ENCODE assay signal across 8 cellular contexts in the genomic region with DNA sequence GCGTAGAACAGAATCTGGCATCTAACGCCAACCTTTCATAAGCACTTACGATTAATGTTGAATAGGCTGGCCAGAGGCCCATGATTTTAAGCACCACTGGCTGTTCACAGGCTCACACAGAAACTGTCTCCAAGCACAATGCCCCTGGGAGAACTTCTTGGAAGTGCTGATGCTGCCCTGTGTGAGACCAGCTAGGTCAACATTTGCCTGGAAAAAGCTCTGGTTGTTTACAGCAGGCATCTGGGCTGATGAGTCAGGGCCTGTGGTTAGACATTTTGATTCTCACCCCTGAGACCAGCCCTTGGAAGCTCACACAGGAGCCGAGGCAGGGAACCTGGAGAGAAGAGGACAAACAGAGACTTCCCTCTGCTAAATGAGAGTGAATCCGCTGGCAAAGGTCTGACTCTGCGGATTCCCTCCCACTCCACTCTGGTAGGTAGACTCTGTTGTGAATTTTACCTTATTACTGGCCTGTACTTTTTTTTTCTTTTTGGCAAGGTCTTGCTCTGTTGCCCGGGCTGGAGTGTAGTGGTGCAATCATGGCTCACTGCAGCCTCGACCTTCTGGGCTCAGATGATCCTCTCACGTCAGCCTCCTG. TPM values are rescaled to one million over a fixed set of nuclear protein-coding genes. Genes with fewer than 3 reads are reported as not detected.
A peak's percentile ranks its signal among the peaks of the same experiment; 100 is the strongest.
DNase-seq lines count a peak whose midpoint lies in the region; TF ChIP-seq lines count a peak whose summit lies in the region.

No MANE protein-coding gene starts in this region.

- peak; percentile 90 for DNase-seq in SW480 (ENCODE audit: low spot score)
- DNase-seq in left ventricle myocardium inferior, result peak; percentile 64
- DNase-seq in stomach, result no peak
- DNase-seq in NAMALWA (ENCODE audit: low spot score), result no peak
- DNase-seq in stimulated activated CD4-positive, alpha-beta T cell treated with anti-CD3 and anti-CD28 coated beads, Interleukin-2, amount 100 ng/mL, for 48 hours, result no peak
- no peak for DNase-seq in NCI-H1048 (lab: John Stamatoyannopoulos, UW)
- no peak for DNase-seq in stimulated activated CD4-positive, alpha-beta T cell treated with anti-CD3 and anti-CD28 coated beads, Interleukin-4, amount 100 ng/mL, for 24 hours

- H3K27me3 ChIP-seq in left ventricle myocardium inferior (ENCODE audit: low read depth), result no peaks in the 10 kb centered on the region
- H3K27me3 ChIP-seq in stomach, result peaks cover 0 to 11% (median 0%) of the 10 kb centered on the region in 3 donors

- POLR2A ChIA-PET in HEK293 (lab: Yijun Ruan, JAX), result no interaction called here

- peak; percentile 31 for TF ChIP-seq EP300 in stomach (IDR thresholded peaks at IDR 0.05)

- no peak overlapping the region for H3K27ac ChIP-seq in HEK293 (ENCODE audit: extremely low read depth, low read depth, low read length)
- H3K27ac ChIP-seq in left ventricle myocardium inferior (replicated peaks), result peak overlapping the region; percentile 52
- H3K27ac ChIP-seq in stomach, result peak overlapping the region in 4 of 5 donors; percentile 27 to 75 (median 58)

- CTCF ChIA-PET in HEK293 (lab: Yijun Ruan, JAX), result interaction anchor here (0.8 to 1.2 kb wide), 2 partner anchors 503 to 828 kb away, joined by 3 to 5 read pairs; no protein-coding TSS in a partner anchor

- 45 to 68% (median 65%) methylated on average over 9 of the region's 9 CpGs for WGBS in stomach, 5 donors

- H3K9me3 ChIP-seq in HEK293 (ENCODE audit: control insufficient read depth, insufficient read depth, low read depth, low read length), result no peaks in the 10 kb centered on the region
- no peaks in the 10 kb centered on the region for H3K9me3 ChIP-seq in left ventricle myocardium inferior (replicated peaks)
- H3K9me3 ChIP-seq in stomach, result no peaks in the 10 kb centered on the region

- intact Hi-C loops in left ventricle myocardium inferior (cut with micrococcal nuclease) (no loop called here), stomach (cut with DNase I; ENCODE audit: low total_unique reads) (no loop called here)

- no peak for TF ChIP-seq CTCF in HEK293 (tag by site-specific recombination; IDR thresholded peaks at IDR 0.05)
- no peak for TF ChIP-seq CTCF in left ventricle myocardium inferior (IDR thresholded peaks at IDR 0.05; ENCODE audit: borderline replicate concordance)
- TF ChIP-seq CTCF in stomach (IDR thresholded peaks at IDR 0.05), result no peak

- H3K4me3 ChIP-seq in HEK293 (ENCODE audit: low read depth, low read length) (no peak overlapping the region), left ventricle myocardium inferior (no peak overlapping the region), stomach (no peak overlapping the region)

- H3K4me1 ChIP-seq in HEK293 (ENCODE audit: control insufficient read depth, insufficient read depth, low read length), result peaks cover 20% of the 10 kb centered on the region
- H3K4me1 ChIP-seq in left ventricle myocardium inferior, result peaks cover 16% of the 10 kb centered on the region
- peaks cover 0 to 43% (median 17%) of the 10 kb centered on the region in 4 donors for H3K4me1 ChIP-seq in stomach

- H3K36me3 ChIP-seq in HEK293 (ENCODE audit: control insufficient read depth in 2 of 2, insufficient read depth in 1 of 2, low read length in 2 of 2) (no peaks in the 10 kb centered on the region), left ventricle myocardium inferior (no peaks in the 10 kb centered on the region), stomach (no peaks in the 10 kb centered on the region)

- no peak for TF ChIP-seq POLR2A in stomach (IDR thresholded peaks at IDR 0.05)

TF ChIP-seq in HEK293, 187 proteins besides CTCF, POLR2A, EP300 and RAD21 (continues in another document):
- peak; percentile 68; the same call in 1 of the 2 replicates for TF ChIP-seq OSR2 (tag by site-specific recombination; IDR thresholded peaks at IDR 0.05)
- TF ChIP-seq ZIC2 (tag by site-specific recombination; IDR thresholded peaks at IDR 0.05), result peak; percentile 29; the same call in 1 of the 2 replicates
- TF ChIP-seq HIC1 (tag by site-specific recombination; IDR thresholded peaks at IDR 0.05), result no peak
- TF ChIP-seq, protein P1, sequence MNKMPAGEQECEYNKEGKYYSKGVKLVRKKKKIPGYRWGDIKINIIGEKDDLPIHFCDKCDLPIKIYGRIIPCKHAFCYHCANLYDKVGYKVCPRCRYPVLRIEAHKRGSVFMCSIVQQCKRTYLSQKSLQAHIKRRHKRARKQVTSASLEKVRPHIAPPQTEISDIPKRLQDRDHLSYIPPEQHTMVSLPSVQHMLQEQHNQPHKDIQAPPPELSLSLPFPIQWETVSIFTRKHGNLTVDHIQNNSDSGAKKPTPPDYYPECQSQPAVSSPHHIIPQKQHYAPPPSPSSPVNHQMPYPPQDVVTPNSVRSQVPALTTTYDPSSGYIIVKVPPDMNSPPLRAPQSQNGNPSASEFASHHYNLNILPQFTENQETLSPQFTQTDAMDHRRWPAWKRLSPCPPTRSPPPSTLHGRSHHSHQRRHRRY (tag by site-specific recombination; IDR thresholded peaks at IDR 0.05), result no peak
- no peak for TF ChIP-seq ZNF555 (tag by site-specific recombination; conservative IDR thresholded peaks at IDR 0.05)
- TF ChIP-seq PRDM1 (tag by site-specific recombination; IDR thresholded peaks at IDR 0.05), result no peak
- TF ChIP-seq ZNF433 (tag by site-specific recombination; IDR thresholded peaks at IDR 0.05; ENCODE audit: low read depth), result no peak
- TF ChIP-seq KLF1 (tag by site-specific recombination; IDR thresholded peaks at IDR 0.05), result no peak
- TF ChIP-seq MZF1 (tag by site-specific recombination; IDR thresholded peaks at IDR 0.05; ENCODE audit: borderline replicate concordance), result no peak
- TF ChIP-seq ZNF843 (tag by site-specific recombination; IDR thresholded peaks at IDR 0.05), result no peak
- no peak for TF ChIP-seq ZBTB10 (tag by site-specific recombination; IDR thresholded peaks at IDR 0.05)
- no peak for TF ChIP-seq OVOL3 (tag by site-specific recombination; IDR thresholded peaks at IDR 0.05)
- peak; percentile 25; the same call in 1 of the 2 replicates for TF ChIP-seq ZNF561 (tag by site-specific recombination; IDR thresholded peaks at IDR 0.05; ENCODE audit: borderline replicate concordance)
- 0 out of 2 replicates have a peak, but pooled peaks have one; percentile 12 for TF ChIP-seq ZNF335 (tag by site-specific recombination; conservative IDR thresholded peaks at IDR 0.05)
- TF ChIP-seq ZNF449 (tag by site-specific recombination; IDR thresholded peaks at IDR 0.05), result no peak
- no peak for TF ChIP-seq ZNF404 (tag by site-specific recombination; IDR thresholded peaks at IDR 0.05)

RNA-seq across cellular contexts. Expression of gene SULF2, which starts 6.8 kb away (rescaled TPM):
- 40.7 TPM for total RNA-seq in left ventricle myocardium inferior
- total RNA-seq in stomach, result 100 to 1,000 TPM in 2 of 5 donors, 10 to 100 TPM in 3; 21.0 to 226 (median 29.9) TPM
- polyA plus RNA-seq in stomach, result 10 to 100 TPM in 1 of 3 donors, 1 to 10 TPM in 2; 9.0 to 62.9 (median 9.1) TPM

Comparison
In these comparisons a context has a peak if more than half of its experiments do, and no peak if none do; other contexts are left out.
1. DNase-seq: peak in SW480 (single experiment) and left ventricle myocardium inferior (single experiment); none in stomach (single experiment), NAMALWA (single experiment), stimulated activated CD4-positive, alpha-beta T cell treated with anti-CD3 and anti-CD28 coated beads, Interleukin-2, amount 100 ng/mL, for 48 hours (0 of 2), NCI-H1048 (single experiment) and stimulated activated CD4-positive, alpha-beta T cell treated with anti-CD3 and anti-CD28 coated beads, Interleukin-4, amount 100 ng/mL, for 24 hours (single experiment).